Comparison of ENCODE assay signal across 31 cellular contexts in the genomic region with DNA sequence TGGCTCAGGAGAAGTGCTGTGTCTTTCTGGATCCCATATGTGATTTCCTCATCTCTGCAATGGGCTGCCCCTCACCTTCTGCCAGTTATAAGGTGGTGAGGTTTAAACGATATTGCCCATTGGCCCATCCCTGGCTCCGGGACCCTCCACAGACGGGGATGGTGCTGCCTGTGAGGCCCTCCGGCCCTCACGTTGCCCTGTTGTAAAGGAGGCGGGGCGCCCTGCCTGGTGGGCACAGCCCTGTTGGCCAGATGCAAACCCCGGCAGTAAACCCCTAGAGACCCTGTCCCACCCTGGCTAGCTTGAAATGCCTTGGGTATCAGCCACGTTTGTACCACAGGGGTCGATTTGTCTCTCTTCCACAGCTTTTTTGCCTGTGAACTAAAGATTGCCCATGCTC.
"Had no signal": no experiment of that assay in that cellular context is flagged by ENCODE, and none has a peak within 500 bp of the region (broad histone marks: within the 10 kb centered on the region; RNA-seq: fewer than 3 reads in every experiment).

No MANE protein-coding gene starts in this region.

- H3K27ac ChIP-seq: neural progenitor cell, neutrophil, ovary, parathyroid adenoma, psoas muscle, right lobe of liver, sigmoid colon, suprapubic skin, testis, tibial artery, transverse colon, upper lobe of right lung, uterus had no signal

- H3K4me1 ChIP-seq: parathyroid adenoma, psoas muscle, right lobe of liver, sigmoid colon, suprapubic skin, testis, tibial artery, transverse colon, upper lobe of right lung, uterus had no signal

- FAIRE-seq: small intestine had no signal

- DNase-seq: naive thymus-derived CD4-positive, alpha-beta T cell; natural killer cell; nucleus accumbens; ovary; psoas muscle; right cardiac atrium; sigmoid colon; small intestine; stimulated activated CD4-positive, alpha-beta T cell treated with anti-CD3 and anti-CD28 coated beads, Interleukin-12 subunit alpha, Interleukin-12 subunit beta, amount 100 ng/mL, for 4 hours; stimulated activated CD4-positive, alpha-beta T cell treated with anti-CD3 and anti-CD28 coated beads, Interleukin-1b, Interleukin-23, amount 100 ng/mL, for 48 hours; stimulated activated CD4-positive, alpha-beta T cell treated with anti-CD3 and anti-CD28 coated beads, Interleukin-4, amount 100 ng/mL, for 1 hour; stimulated activated CD4-positive, alpha-beta T cell treated with anti-CD3 and anti-CD28 coated beads, Interleukin-4, amount 100 ng/mL, for 4 hours; stimulated activated CD8-positive, alpha-beta memory T cell treated with anti-CD3 and anti-CD28 coated beads, Interleukin-4, amount 100 ng/mL, for 48 hours; stimulated activated naive CD4-positive, alpha-beta T cell; stimulated activated naive CD8-positive, alpha-beta T cell treated with anti-CD3 and anti-CD28 coated beads, Interleukin-15, amount 100 ng/mL, for 72 hours; stimulated activated naive CD8-positive, alpha-beta T cell treated with anti-CD3 and anti-CD28 coated beads, Interleukin-15, Interleukin-2, amounts not matched to agents 100 U/mL and 50 U/mL, for 24 hours; substantia nigra; testis; tibial artery; transverse colon; upper lobe of right lung; uterus had no signal

- H3K79me2 ChIP-seq: parathyroid adenoma had no signal

- H3K4me2 ChIP-seq: neural progenitor cell had no signal

- H3K4me1 Mint-ChIP-seq: naive thymus-derived CD4-positive, alpha-beta T cell; natural killer cell; nephron; stimulated activated memory B cell treated with anti-CD40 and anti-IgM and Interleukin-4, amounts not matched to agents 10 μg/mL and 1 μg/mL and 100 μg/mL, for 72 hours; stimulated activated naive CD8-positive, alpha-beta T cell treated with anti-CD3 and anti-CD28 coated beads, Interleukin-15, amount 100 ng/mL, for 72 hours had no signal

- H3K9ac ChIP-seq: neural progenitor cell, parathyroid adenoma had no signal

- H3K9me3 Mint-ChIP-seq: naive thymus-derived CD4-positive, alpha-beta T cell; natural killer cell; nephron; neural progenitor cell; stimulated activated memory B cell treated with anti-CD40 and anti-IgM and Interleukin-4, amounts not matched to agents 10 μg/mL and 1 μg/mL and 100 μg/mL, for 72 hours; stimulated activated naive CD8-positive, alpha-beta T cell treated with anti-CD3 and anti-CD28 coated beads, Interleukin-15, amount 100 ng/mL, for 72 hours; type B pancreatic cell had no signal

- H3K36me3 ChIP-seq: neural progenitor cell, neutrophil, ovary, right lobe of liver, sigmoid colon, suprapubic skin, tibial artery, transverse colon, upper lobe of right lung, uterus had no signal

- H3K36me3 Mint-ChIP-seq: naive thymus-derived CD4-positive, alpha-beta T cell; natural killer cell; neural progenitor cell; stimulated activated memory B cell treated with anti-CD40 and anti-IgM and Interleukin-4, amounts not matched to agents 10 μg/mL and 1 μg/mL and 100 μg/mL, for 72 hours; type B pancreatic cell had no signal

- H3K4me3 ChIP-seq: neural progenitor cell, ovary, psoas muscle, right lobe of liver, sigmoid colon, suprapubic skin, testis, tibial artery, transverse colon, upper lobe of right lung, uterus had no signal

- H3K27ac Mint-ChIP-seq: naive thymus-derived CD4-positive, alpha-beta T cell; natural killer cell; nephron; neural progenitor cell; progenitor cell of endocrine pancreas; stimulated activated memory B cell treated with anti-CD40 and anti-IgM and Interleukin-4, amounts not matched to agents 10 μg/mL and 1 μg/mL and 100 μg/mL, for 72 hours; stimulated activated naive CD8-positive, alpha-beta T cell treated with anti-CD3 and anti-CD28 coated beads, Interleukin-15, amount 100 ng/mL, for 72 hours; type B pancreatic cell had no signal

- H3K9me3 ChIP-seq: neutrophil, ovary, psoas muscle, right lobe of liver, sigmoid colon, suprapubic skin, testis, tibial artery, transverse colon, upper lobe of right lung, uterus had no signal

- H3K27me3 ChIP-seq: ovary, right lobe of liver, testis, uterus had no signal

- ATAC-seq: naive thymus-derived CD4-positive, alpha-beta T cell; natural killer cell; psoas muscle; right cardiac atrium; right lobe of liver; stimulated activated memory B cell treated with anti-CD40 and anti-IgM and Interleukin-4, amounts not matched to agents 10 μg/mL and 1 μg/mL and 100 μg/mL, for 72 hours; stimulated activated naive CD8-positive, alpha-beta T cell treated with anti-CD3 and anti-CD28 coated beads, Interleukin-15, amount 100 ng/mL, for 72 hours; stimulated activated naive CD8-positive, alpha-beta T cell treated with anti-CD3 and anti-CD28 coated beads, Interleukin-15, Interleukin-2, amounts not matched to agents 100 U/mL and 50 U/mL, for 24 hours; upper lobe of right lung had no signal

- H3K4me3 Mint-ChIP-seq: naive thymus-derived CD4-positive, alpha-beta T cell; natural killer cell; nephron; neural progenitor cell; stimulated activated memory B cell treated with anti-CD40 and anti-IgM and Interleukin-4, amounts not matched to agents 10 μg/mL and 1 μg/mL and 100 μg/mL, for 72 hours; stimulated activated naive CD8-positive, alpha-beta T cell treated with anti-CD3 and anti-CD28 coated beads, Interleukin-15, amount 100 ng/mL, for 72 hours; type B pancreatic cell had no signal

- H2AFZ ChIP-seq: neural progenitor cell, parathyroid adenoma had no signal
